Comparison of ENCODE assay signal across 9 cellular contexts in the genomic region with DNA sequence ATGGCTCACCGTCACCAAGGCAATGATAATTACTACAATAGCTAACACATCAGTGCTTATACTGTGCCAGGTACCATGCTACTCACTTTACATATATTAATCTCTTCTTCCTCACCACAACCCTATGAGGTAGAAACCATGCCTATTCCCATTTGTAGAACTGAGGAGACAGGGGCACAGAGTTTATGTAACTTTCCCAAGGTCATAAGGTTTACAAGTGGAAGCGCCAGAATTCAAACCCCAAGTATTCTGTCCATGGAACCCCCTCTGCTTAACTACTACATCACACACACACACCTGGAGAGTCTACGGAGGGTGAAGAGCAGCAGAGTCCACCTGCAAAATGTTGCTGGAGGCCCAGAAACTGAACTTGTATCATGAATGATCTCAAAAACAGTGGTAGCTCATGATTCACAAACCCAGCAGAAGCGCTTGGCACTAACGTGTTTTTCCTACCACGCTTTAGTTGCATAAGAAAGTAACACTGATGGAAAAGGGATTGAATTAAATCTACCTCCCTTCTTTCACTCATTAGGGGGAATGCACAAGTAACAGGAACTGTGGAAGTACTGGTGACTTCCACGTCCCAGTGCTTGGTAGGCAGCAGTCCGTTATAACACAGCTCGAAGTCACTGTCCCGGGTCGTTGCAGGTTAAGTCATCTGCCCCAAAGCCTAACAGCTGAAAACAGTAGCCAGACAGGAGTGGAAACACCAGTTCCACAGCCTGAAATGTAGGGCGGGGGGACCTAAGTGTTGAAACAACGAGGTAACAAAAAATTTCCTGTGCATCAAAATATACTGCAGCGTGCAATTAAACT. TPM values are rescaled to one million over a fixed set of nuclear protein-coding genes. Genes with fewer than 3 reads are reported as not detected.
A peak's percentile ranks its signal among the peaks of the same experiment; 100 is the strongest.
DNase-seq lines count a peak whose midpoint lies in the region; ATAC-seq, FAIRE-seq and TF ChIP-seq lines count a peak whose summit lies in the region.
"Had no signal": no experiment of that assay in that cellular context is flagged by ENCODE, and none has a peak within 500 bp of the region (broad histone marks: within the 10 kb centered on the region; RNA-seq: fewer than 3 reads in every experiment).

No MANE protein-coding gene starts in this region.

- no peaks in the 10 kb centered on the region for H3K9me3 Mint-ChIP-seq in progenitor cell of endocrine pancreas (ENCODE audit: low read depth)

- dilution Hi-C loops in endothelial cell of umbilical vein (cut with MboI; ENCODE audit: extremely low pct_ligation_motif_present, low sequenced_read_pairs): no loop called here

- H3K9me2 ChIP-seq in PC-9 (ENCODE audit: insufficient read depth): no peaks in the 10 kb centered on the region

- TF ChIP-seq CTCF in PC-9 (conservative IDR thresholded peaks at IDR 0.05) (no peak), endothelial cell of umbilical vein (IDR thresholded peaks at IDR 0.05; ENCODE audit: extremely low read depth in 1 of 2, insufficient read depth in 1 of 2, low read depth in 1 of 2, low read length in 2 of 2) (no peak), progenitor cell of endocrine pancreas (IDR thresholded peaks at IDR 0.05; ENCODE audit: unreplicated experiment) (no peak)

- H3K27ac ChIP-seq in PC-9 (no peak overlapping the region), endothelial cell of umbilical vein (ENCODE audit: insufficient read depth, low read depth, low read length) (peak overlapping the region; percentile 41)

- intact Hi-C loops in PC-9 (cut with micrococcal nuclease; ENCODE audit: unreplicated experiment): loop anchor here (5.0 to 10.0 kb wide), 2 partner anchors 124 to 556 kb away; no protein-coding TSS in a partner anchor
- intact Hi-C loops in endothelial cell of umbilical vein (cut with micrococcal nuclease): loop anchor here (5.0 kb wide), 1 partner anchor 714 kb away; no protein-coding TSS in a partner anchor

- POLR2A ChIA-PET in PC-9 (lab: Charles Lee; ENCODE audit: unreplicated experiment): interaction anchor here (0.7 kb wide), 1 partner anchor 41 kb away, joined by 5 read pairs; no protein-coding TSS in a partner anchor
- POLR2A ChIA-PET in endothelial cell of umbilical vein (lab: Charles Lee): no interaction called here

- BruUV-seq in PC-9 (replicated peaks; lab: Mats Ljungman, UMichigan) (TSS peak; percentile 22), endothelial cell of umbilical vein (replicated peaks; lab: Mats Ljungman, UMichigan) (no TSS peak)

- peaks cover 14% of the 10 kb centered on the region for H3K4me1 ChIP-seq in PC-9 (replicated peaks; ENCODE audit: insufficient read depth)
- peaks cover 23% of the 10 kb centered on the region for H3K4me1 ChIP-seq in endothelial cell of umbilical vein (ENCODE audit: control insufficient read depth, extremely low read depth, insufficient read depth, low read length)

- H3F3A ChIP-seq in PC-9 (ENCODE audit: insufficient read depth, low read depth): peaks cover 9% of the 10 kb centered on the region; the same call in 1 of the 2 replicates

- DNase-seq in H7 (no peak), PC-9 (no peak), endothelial cell of umbilical vein (ENCODE audit: low read depth, low spot score) (peak; percentile 56), progenitor cell of endocrine pancreas (ENCODE audit: low spot score, unreplicated experiment) (no peak), OCI-M2 (lab: John Stamatoyannopoulos, UW; ENCODE audit: unreplicated experiment) (no peak), NK-92 (lab: John Stamatoyannopoulos, UW; ENCODE audit: unreplicated experiment) (no peak), NCI-H1105 treated with DMSO at 0.1 percent for 48 hours (lab: John Stamatoyannopoulos, UW) (no peak)

- H4K20me1 ChIP-seq in PC-9 (ENCODE audit: insufficient read depth): no peaks in the 10 kb centered on the region
- H4K20me1 ChIP-seq in endothelial cell of umbilical vein (replicated peaks; ENCODE audit: control insufficient read depth, extremely low read depth, insufficient read depth, low read length): no peaks in the 10 kb centered on the region

- peaks cover 32% of the 10 kb centered on the region for H3K4me1 Mint-ChIP-seq in progenitor cell of endocrine pancreas (ENCODE audit: low read depth)

- ATAC-seq in HG03135 (IDR thresholded peaks at IDR 0.05; ENCODE audit: unreplicated experiment): no peak

- H3K27me3 Mint-ChIP-seq in progenitor cell of endocrine pancreas: peaks cover 12% of the 10 kb centered on the region

- CTCF ChIA-PET in PC-9 (lab: Charles Lee) (no interaction called here), endothelial cell of umbilical vein (lab: Charles Lee) (interaction anchor here (0.7 to 5.7 kb wide), 17 partner anchors 9 to 201 kb away, joined by 3 to 47 read pairs (median 5); partner anchors contain the start of gene TM7SF3)

- H3K36me3 Mint-ChIP-seq in progenitor cell of endocrine pancreas (ENCODE audit: insufficient read depth): peaks cover 1% of the 10 kb centered on the region

- peak overlapping the region; percentile 25 for H3K4me3 ChIP-seq in H7 (ENCODE audit: insufficient read depth, low read depth, low read length)
- H3K4me3 ChIP-seq in PC-9: no peak overlapping the region
- peak overlapping the region in 2 of 3 experiments; percentile 53 to 55 for H3K4me3 ChIP-seq in endothelial cell of umbilical vein (replicated peaks in 1 of 3; ENCODE audit: insufficient read depth in 1 of 3, low read depth in 1 of 3, low read length in 3 of 3)

- H3K9ac ChIP-seq in endothelial cell of umbilical vein (replicated peaks; ENCODE audit: extremely low read depth, insufficient read depth, low read length): peak overlapping the region; percentile 30

- H3K27me3 ChIP-seq in H7 (ENCODE audit: control insufficient read depth, insufficient read depth, low read length) (peaks cover 2% of the 10 kb centered on the region; the same call in 1 of the 2 replicates), PC-9 (ENCODE audit: insufficient read depth, low read depth) (no peaks in the 10 kb centered on the region), endothelial cell of umbilical vein (ENCODE audit: control insufficient read depth in 2 of 2, insufficient read depth in 2 of 2, low read length in 2 of 2) (no peaks in the 10 kb centered on the region)
- H3K27me3 ChIP-seq: pancreas had no signal

- H2AFZ ChIP-seq in PC-9 (no peak overlapping the region), endothelial cell of umbilical vein (ENCODE audit: low read depth, low read length) (no peak overlapping the region)

- H3K79me2 ChIP-seq in PC-9 (ENCODE audit: low read depth) (peaks cover 25% of the 10 kb centered on the region), endothelial cell of umbilical vein (ENCODE audit: control insufficient read depth, insufficient read depth, low read length) (peaks cover 54% of the 10 kb centered on the region)

- H3K4me2 ChIP-seq in PC-9: peak overlapping the region; percentile 47
- H3K4me2 ChIP-seq in endothelial cell of umbilical vein (ENCODE audit: insufficient read depth, low read length): peak overlapping the region; percentile 73

- no peak for TF ChIP-seq POLR2A in endothelial cell of umbilical vein (IDR thresholded peaks at IDR 0.05; ENCODE audit: low read depth, low read length)

- peak; percentile 35 for FAIRE-seq in endothelial cell of umbilical vein (lab: Jason Lieb, UNC)

- no peak overlapping the region for H3K27ac Mint-ChIP-seq in progenitor cell of endocrine pancreas

- H3K9me3 ChIP-seq in PC-9 (ENCODE audit: insufficient read depth, low read depth) (no peaks in the 10 kb centered on the region), endothelial cell of umbilical vein (replicated peaks; ENCODE audit: control insufficient read depth, insufficient read depth, low read length) (no peaks in the 10 kb centered on the region)
- H3K9me3 ChIP-seq: pancreas had no signal

- peak overlapping the region; percentile 73 for H3K4me3 Mint-ChIP-seq in progenitor cell of endocrine pancreas (ENCODE audit: low read depth)

- H3K36me3 ChIP-seq in H7 (replicated peaks; ENCODE audit: control insufficient read depth, insufficient read depth, low read length) (no peaks in the 10 kb centered on the region), PC-9 (ENCODE audit: low read depth) (no peaks in the 10 kb centered on the region), endothelial cell of umbilical vein (ENCODE audit: control insufficient read depth in 2 of 2, extremely low read depth in 1 of 2, insufficient read depth in 2 of 2, low read length in 2 of 2) (no peaks in the 10 kb centered on the region)
- H3K36me3 ChIP-seq: pancreas had no signal

- no peaks in the 10 kb centered on the region for H3K9me1 ChIP-seq in endothelial cell of umbilical vein (replicated peaks; ENCODE audit: control insufficient read depth, extremely low read depth, insufficient read depth, low read length)

TF ChIP-seq in endothelial cell of umbilical vein, 7 proteins besides CTCF, POLR2A, EP300 and RAD21:
- no peak for TF ChIP-seq EZH2 (IDR thresholded peaks at IDR 0.05; ENCODE audit: borderline replicate concordance, low read depth, low read length, severe bottlenecking)
- TF ChIP-seq MYC (IDR thresholded peaks at IDR 0.05; ENCODE audit: low read depth, low read length): no peak
- TF ChIP-seq POLR2AphosphoS5 (IDR thresholded peaks at IDR 0.05; ENCODE audit: insufficient read depth, low read depth, low read length): no peak
- TF ChIP-seq, protein P1, sequence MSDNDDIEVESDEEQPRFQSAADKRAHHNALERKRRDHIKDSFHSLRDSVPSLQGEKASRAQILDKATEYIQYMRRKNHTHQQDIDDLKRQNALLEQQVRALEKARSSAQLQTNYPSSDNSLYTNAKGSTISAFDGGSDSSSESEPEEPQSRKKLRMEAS (IDR thresholded peaks at IDR 0.05; ENCODE audit: insufficient read depth, insufficient read length): no peak
- no peak for TF ChIP-seq JUN (IDR thresholded peaks at IDR 0.05; ENCODE audit: borderline replicate concordance, insufficient read depth, insufficient read length, low read depth)
- TF ChIP-seq FOS (IDR thresholded peaks at IDR 0.05; ENCODE audit: borderline replicate concordance, insufficient read depth, low read length): no peak
- TF ChIP-seq GATA2 (IDR thresholded peaks at IDR 0.05; ENCODE audit: insufficient read depth, insufficient read length, low read depth, low read length): no peak
TF ChIP-seq in endothelial cell of umbilical vein: peak in this region for 0.

RNA-seq across cellular contexts. Expression of gene ITPR2, which starts 2.0 kb away (rescaled TPM):
- total RNA-seq in H7 (2014; rRNA removed; shearing (Covaris generic)): 9.4 and 11.4 TPM in 2 replicates
- total RNA-seq in PC-9 (2021) (16.2 and 26.0 TPM in 2 replicates), endothelial cell of umbilical vein (86.8 and 88.5 TPM in 2 replicates), progenitor cell of endocrine pancreas (72.4 and 78.0 TPM in 2 replicates)
- polyA plus RNA-seq in endothelial cell of umbilical vein: 8.7 and 16.2 TPM in 2 replicates
- 16.2 and 17.4 TPM in 2 replicates for polyA plus RNA-seq in endothelial cell of umbilical vein (2011; cell fraction: cytosol; rRNA removed)
- 41.9 and 52.4 TPM in 2 replicates for polyA plus RNA-seq in endothelial cell of umbilical vein (2011; cell fraction: nucleus; rRNA removed)
- 72.6 and 81.9 TPM in 2 replicates for polyA plus RNA-seq in endothelial cell of umbilical vein (2012)
- 136 and 148 TPM in 2 replicates for polyA minus RNA-seq in endothelial cell of umbilical vein
- 18.2 TPM for polyA minus RNA-seq in endothelial cell of umbilical vein (2011; cell fraction: cytosol; rRNA and poly(A)+ RNA removed)
- 292 and 418 TPM in 2 replicates for polyA minus RNA-seq in endothelial cell of umbilical vein (2011; cell fraction: nucleus; rRNA and poly(A)+ RNA removed)
